ENCODE assay signal across 10 cellular contexts in genomic region chr2:47035615-47036488, GRCh38.
DNase-seq lines count a peak whose midpoint lies in the region; ATAC-seq and TF ChIP-seq lines count a peak whose summit lies in the region.
"Had no signal": no experiment of that assay in that cellular context is flagged by ENCODE, and none has a peak within 500 bp of the region (broad histone marks: within the 10 kb centered on the region; RNA-seq: fewer than 3 reads in every experiment).

No MANE protein-coding gene starts in this region.

- BruUV-seq in Calu3 (replicated peaks; lab: Mats Ljungman, UMichigan) = no TSS peak

- H3K4me1 Mint-ChIP-seq in Calu3 (ENCODE audit: low read depth, unreplicated experiment) (peaks cover 71% of the 10 kb centered on the region), endodermal cell (peaks cover 45% of the 10 kb centered on the region)

- H3K79me2 ChIP-seq in OCI-LY3 (ENCODE audit: low read length) = no peaks in the 10 kb centered on the region

- H3K9me3 ChIP-seq in OCI-LY3 (ENCODE audit: insufficient read depth, low read length) (no peaks in the 10 kb centered on the region), endodermal cell (ENCODE audit: control insufficient read depth, low read length) (no peaks in the 10 kb centered on the region), psoas muscle (no peaks in the 10 kb centered on the region)

- 74 to 82% methylated on average over 5 to 7 of the region's 7 CpGs for WGBS in endodermal cell (ENCODE audit: insufficient coverage in 1 of 2, insufficient read length in 1 of 2), 2 experiments
- 80 to 91% (median 83%) methylated on average over 7 of the region's 7 CpGs for WGBS in psoas muscle, 3 donors

- H3K4me3 Mint-ChIP-seq in Calu3 (ENCODE audit: low read depth, unreplicated experiment) (no peak overlapping the region), endodermal cell (no peak overlapping the region)

- H2AFZ ChIP-seq in OCI-LY3 (ENCODE audit: low read depth, low read length) = no peak overlapping the region

- DNase-seq in Calu3 (no peak), endodermal cell (no peak), psoas muscle (no peak), DMS114 treated with DMSO at 0.1 percent for 48 hours (lab: John Stamatoyannopoulos, UW; ENCODE audit: unreplicated experiment) (no peak), globus pallidus (ENCODE audit: low spot score) (no peak)
- DNase-seq: stimulated activated naive CD4-positive, alpha-beta T cell treated with Interleukin-2 at 50 U/mL for 16 hours had no signal

- H3K36me3 Mint-ChIP-seq in Calu3 (ENCODE audit: insufficient read depth, unreplicated experiment) (peaks cover 48% of the 10 kb centered on the region), endodermal cell (ENCODE audit: low read depth) (no peaks in the 10 kb centered on the region)

- H3K36me3 ChIP-seq in OCI-LY3 (replicated peaks; ENCODE audit: low read depth, low read length) (peaks cover 53% of the 10 kb centered on the region), endodermal cell (ENCODE audit: control insufficient read depth, insufficient read depth, low read length) (no peaks in the 10 kb centered on the region), psoas muscle (ENCODE audit: insufficient read depth in 1 of 2, low read depth in 1 of 2) (no peaks in the 10 kb centered on the region)

- no peak for TF ChIP-seq CTCF in Calu3 (IDR thresholded peaks at IDR 0.05; ENCODE audit: unreplicated experiment)
- TF ChIP-seq CTCF in OCI-LY3 (IDR thresholded peaks at IDR 0.05; ENCODE audit: low read depth, low read length) = no peak
- TF ChIP-seq CTCF in endodermal cell (conservative IDR thresholded peaks at IDR 0.05) = no peak
- TF ChIP-seq CTCF in psoas muscle (IDR thresholded peaks at IDR 0.05) = no peak

- CTCF ChIA-PET in Calu3 (lab: Charles Lee) = interaction anchor here (1.2 kb wide), 1 partner anchor 20 kb away, joined by 3 read pairs; no protein-coding TSS in a partner anchor

- H3K9ac ChIP-seq in OCI-LY3 (ENCODE audit: low read length) = no peak overlapping the region
- H3K9ac ChIP-seq in endodermal cell (ENCODE audit: extremely low read depth, low read length, poor library complexity, severe bottlenecking) = peak overlapping the region; percentile 36

- H3K27me3 Mint-ChIP-seq in Calu3 (ENCODE audit: unreplicated experiment) (no peaks in the 10 kb centered on the region), endodermal cell (ENCODE audit: insufficient read depth) (no peaks in the 10 kb centered on the region)

- H3K27ac ChIP-seq in OCI-LY3 (ENCODE audit: low read length) (peak overlapping the region; percentile 55), endodermal cell (ENCODE audit: low read depth, low read length) (peak overlapping the region; percentile 98), psoas muscle (peak overlapping the region; percentile 93)
- H3K27ac ChIP-seq: VCaP had no signal

- ATAC-seq in psoas muscle (no peak), HG03521 (IDR thresholded peaks at IDR 0.05; ENCODE audit: unreplicated experiment) (no peak), GM18502 (IDR thresholded peaks at IDR 0.05; ENCODE audit: poor library complexity, unreplicated experiment) (no peak)

- intact Hi-C loops in Calu3 (cut with micrococcal nuclease; ENCODE audit: unreplicated experiment) (no loop called here), psoas muscle (cut with DNase I) (no loop called here)

- H3K4me1 ChIP-seq in OCI-LY3 (ENCODE audit: low read length) (peaks cover 18% of the 10 kb centered on the region), endodermal cell (ENCODE audit: control insufficient read depth, insufficient read depth, low read length) (peaks cover 40% of the 10 kb centered on the region), psoas muscle (peaks cover 86% of the 10 kb centered on the region)

- H4K20me1 ChIP-seq in OCI-LY3 (ENCODE audit: insufficient read depth, low read length) = 0 out of 2 replicates have a peak, but pooled peaks cover 4% of the 10 kb centered on the region

- peak overlapping the region; percentile 33 for H3K4me2 ChIP-seq in OCI-LY3 (ENCODE audit: low read length)

- H3K4me3 ChIP-seq in OCI-LY3 (ENCODE audit: low read length) (no peak overlapping the region), endodermal cell (ENCODE audit: low read length) (no peak overlapping the region), psoas muscle (no peak overlapping the region)

- H3K27ac Mint-ChIP-seq in Calu3 (ENCODE audit: unreplicated experiment) (peak overlapping the region; percentile 99), endodermal cell (peak overlapping the region; percentile 97)

- no peaks in the 10 kb centered on the region for H3K27me3 ChIP-seq in OCI-LY3 (ENCODE audit: low read depth, low read length)
- no peaks in the 10 kb centered on the region for H3K27me3 ChIP-seq in endodermal cell (ENCODE audit: control insufficient read depth, insufficient read depth, low read length, poor library complexity, severe bottlenecking)
- no peaks in the 10 kb centered on the region for H3K27me3 ChIP-seq in psoas muscle (ENCODE audit: insufficient read depth in 3 of 3, low read length in 2 of 3)

- no peaks in the 10 kb centered on the region for H3K9me3 Mint-ChIP-seq in Calu3 (ENCODE audit: low read depth, unreplicated experiment)
- H3K9me3 Mint-ChIP-seq in endodermal cell = no peaks in the 10 kb centered on the region
